Comparison of ENCODE assay signal across 8 cellular contexts in the genomic region with DNA sequence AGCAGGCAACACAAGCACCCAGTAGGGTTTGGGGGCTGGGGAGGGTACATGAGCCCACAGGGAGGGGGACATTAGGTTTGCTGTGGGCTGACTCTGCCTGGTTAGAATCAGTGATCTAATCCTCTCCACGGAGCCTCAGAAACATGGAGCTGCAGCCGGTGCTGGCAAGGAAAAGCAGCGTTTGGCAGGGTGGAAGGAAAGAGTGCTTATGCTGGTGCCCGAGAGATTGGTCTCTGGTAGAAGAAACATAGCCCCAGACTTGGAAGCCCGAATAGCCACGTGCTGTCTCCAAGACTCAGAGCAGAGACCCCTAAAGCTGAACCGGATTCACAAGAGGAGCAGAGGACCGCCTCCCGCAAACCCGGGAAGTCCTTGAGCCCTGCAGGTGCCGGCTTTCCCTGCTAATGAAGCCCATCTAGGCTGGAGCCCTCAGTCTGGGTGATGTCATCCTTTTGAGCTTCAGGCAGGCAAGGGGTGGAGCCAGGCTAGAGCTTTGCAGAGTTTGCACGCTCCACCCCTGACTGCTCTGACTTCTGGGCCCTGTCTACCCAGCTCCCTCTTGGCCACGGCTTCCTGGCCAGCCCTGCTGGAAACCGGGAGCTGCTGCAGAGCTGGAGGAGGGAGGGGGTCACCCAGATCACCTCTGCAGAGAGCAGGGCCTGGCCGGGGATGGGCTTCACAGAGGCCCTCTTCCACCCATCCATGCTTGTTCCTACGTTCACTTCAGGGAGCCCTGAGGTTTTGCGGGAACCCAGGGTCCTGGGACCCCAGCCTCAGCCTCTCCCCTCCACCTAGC. TPM values are rescaled to one million over a fixed set of nuclear protein-coding genes. Genes with fewer than 3 reads are reported as not detected.
DNase-seq lines count a peak whose midpoint lies in the region; ATAC-seq and TF ChIP-seq lines count a peak whose summit lies in the region.

No MANE protein-coding gene starts in this region.

- no peaks in the 10 kb centered on the region for H3F3A ChIP-seq in MM.1S (ENCODE audit: insufficient read depth, low read length)

- TF ChIP-seq EP300 in ovary (IDR thresholded peaks at IDR 0.05) (no peak), tibial nerve (IDR thresholded peaks at IDR 0.05) (peak in 1 of 2 donors; percentile 81)

- no peaks in the 10 kb centered on the region for H3K9me3 ChIP-seq in MM.1S (replicated peaks; ENCODE audit: insufficient read depth, low read length)
- no peaks in the 10 kb centered on the region for H3K9me3 ChIP-seq in cardiac muscle cell (ENCODE audit: low read depth)
- no peaks in the 10 kb centered on the region for H3K9me3 ChIP-seq in ovary
- H3K9me3 ChIP-seq in tibial nerve, result no peaks in the 10 kb centered on the region

- WGBS in ovary, 3 donors, result 5 to 10% (median 5%) methylated on average over 17 of the region's 17 CpGs
- WGBS in tibial nerve, 2 donors, result 8% methylated on average over 15 to 17 of the region's 17 CpGs

- no peaks in the 10 kb centered on the region for H3K9me2 ChIP-seq in MM.1S (replicated peaks; ENCODE audit: insufficient read depth, low read length)

- no peaks in the 10 kb centered on the region for H3K4me1 ChIP-seq in MM.1S (ENCODE audit: low read length)
- peaks cover 17% of the 10 kb centered on the region for H3K4me1 ChIP-seq in cardiac muscle cell (ENCODE audit: low read depth)
- H3K4me1 ChIP-seq in ovary (ENCODE audit: insufficient read depth), result peaks cover 9% of the 10 kb centered on the region
- H3K4me1 ChIP-seq in tibial nerve, result peaks cover 0 to 44% (median 14%) of the 10 kb centered on the region in 4 donors

- no peaks in the 10 kb centered on the region for H4K20me1 ChIP-seq in MM.1S (ENCODE audit: insufficient read depth, low read length)

- no peak overlapping the region for H3K27ac ChIP-seq in MM.1S (ENCODE audit: low read length)
- no peak overlapping the region for H3K27ac ChIP-seq in cardiac muscle cell
- H3K27ac ChIP-seq in ovary, result peak overlapping the region; percentile 54 to 85
- peak overlapping the region; percentile 41 to 89 (median 84) for H3K27ac ChIP-seq in tibial nerve

- DNase-seq in COLO829 (ENCODE audit: low spot score) (peak; percentile 59), MM.1S (peak; percentile 7), SW480 (ENCODE audit: low spot score) (peak; percentile 91), amniotic epithelial cell (ENCODE audit: low read depth) (peak; percentile 76), cardiac muscle cell (ENCODE audit: low read depth in 1 of 2, low spot score in 1 of 2) (peak; percentile 88 to 93), ovary (peak; percentile 81 to 86 (median 84)), tibial nerve (ENCODE audit: low spot score in 2 of 2) (peak; percentile 65 to 71)

- H3K4me2 ChIP-seq in MM.1S (ENCODE audit: low read depth, low read length), result no peak overlapping the region

- H3K36me3 ChIP-seq in MM.1S (replicated peaks; ENCODE audit: insufficient read depth, low read length) (no peaks in the 10 kb centered on the region), cardiac muscle cell (no peaks in the 10 kb centered on the region), ovary (no peaks in the 10 kb centered on the region), tibial nerve (no peaks in the 10 kb centered on the region)

- H3K4me3 ChIP-seq in MM.1S (ENCODE audit: low read length) (no peak overlapping the region; the same call in 1 of the 2 replicates), cardiac muscle cell (no peak overlapping the region), ovary (no peak overlapping the region), tibial nerve (peak overlapping the region in 2 of 4 donors; percentile 1 to 25)

- H3K9ac ChIP-seq in MM.1S (ENCODE audit: low read length), result no peak overlapping the region

- H2AFZ ChIP-seq in MM.1S (ENCODE audit: low read length), result no peak overlapping the region

- ATAC-seq in GM21786 (IDR thresholded peaks at IDR 0.05; ENCODE audit: unreplicated experiment), result peak; percentile 57

- no peak for TF ChIP-seq CTCF in MM.1S (IDR thresholded peaks at IDR 0.05; ENCODE audit: low read length)
- no peak for TF ChIP-seq CTCF in cardiac muscle cell (IDR thresholded peaks at IDR 0.05; ENCODE audit: low read depth, low read length)
- TF ChIP-seq CTCF in ovary (IDR thresholded peaks at IDR 0.05), result no peak
- no peak for TF ChIP-seq CTCF in tibial nerve (IDR thresholded peaks at IDR 0.05)

- TF ChIP-seq POLR2A in ovary (IDR thresholded peaks at IDR 0.05), result no peak
- TF ChIP-seq POLR2A in tibial nerve (IDR thresholded peaks at IDR 0.05), result peak in 1 of 2 donors; percentile 72

- no peaks in the 10 kb centered on the region for H3K27me3 ChIP-seq in MM.1S (replicated peaks; ENCODE audit: insufficient read depth, low read length)
- peaks cover 9% of the 10 kb centered on the region for H3K27me3 ChIP-seq in cardiac muscle cell
- H3K27me3 ChIP-seq in ovary, result no peaks in the 10 kb centered on the region
- H3K27me3 ChIP-seq in tibial nerve, result peaks cover 0 to 10% of the 10 kb centered on the region in 2 donors

- intact Hi-C loops in ovary (cut with DNase I), result loop anchor here in 2 of 4 donors (10.0 kb wide), 2 partner anchors 79 to 191 kb away; partner anchors contain the start of genes IGSF9B (in 1 of the 2), NCAPD3 (in 1 of the 2) and VPS26B (in 1 of the 2)

- H3K79me2 ChIP-seq in MM.1S (ENCODE audit: low read length), result no peaks in the 10 kb centered on the region

RNA-seq across cellular contexts. Expression of gene JAM3, which starts 35.0 kb away (rescaled TPM):
- total RNA-seq in cardiac muscle cell (36.6 and 38.2 TPM in 2 replicates), ovary (10 to 100 TPM; 32.5 to 95.0 (median 72.3) TPM), tibial nerve (100 to 1,000 TPM in 2 of 4 donors, 10 to 100 TPM in 2; 60.9 to 124 (median 96.5) TPM)
- polyA plus RNA-seq in cardiac muscle cell (49.0 and 51.3 TPM in 2 replicates), ovary (10 to 100 TPM; 43.1 to 86.5 TPM)

Comparison
In these comparisons a context has a peak if more than half of its experiments do, and no peak if none do; other contexts are left out.
1. DNase-seq: peak in every context shown above with its lines; median percentile 91 in SW480; 90 in cardiac muscle cell; 84 in ovary; 76 in amniotic epithelial cell; 68 in tibial nerve; 59 in COLO829; 7 in MM.1S.
2. H3K27ac ChIP-seq: peak in ovary (2 of 2) and tibial nerve (4 of 4); none in MM.1S (single experiment) and cardiac muscle cell (single experiment).